8 cellular contexts compared by ENCODE assay signal in genomic region chr11:8683115-8683807, GRCh38.
DNase-seq lines count a peak whose midpoint lies in the region; ATAC-seq and TF ChIP-seq lines count a peak whose summit lies in the region.

No MANE protein-coding gene starts in this region.

- no peaks in the 10 kb centered on the region for H3K27me3 ChIP-seq in neuron (ENCODE audit: insufficient read depth, low read length)

- H3K4me3 ChIP-seq in neuron (ENCODE audit: low read length), result peak overlapping the region; percentile 67

- H3K4me1 ChIP-seq in neuron (ENCODE audit: insufficient read depth, low read length), result peaks cover 28% of the 10 kb centered on the region

- ATAC-seq in activated CD4-positive, CD25-positive, alpha-beta regulatory T cell treated with anti-CD3 and anti-CD28 coated beads, Interleukin-2, amount 50 U/mL, for 24 hours, result peak; percentile 3 to 4
- ATAC-seq in HG02885 (IDR thresholded peaks at IDR 0.05; ENCODE audit: poor library complexity, unreplicated experiment), result no peak
- ATAC-seq in GM18873 (IDR thresholded peaks at IDR 0.05; ENCODE audit: low FRiP score, unreplicated experiment), result no peak

- no peak for TF ChIP-seq POLR2A in erythroblast (IDR thresholded peaks at IDR 0.05; ENCODE audit: low read length)

- H2AFZ ChIP-seq in neuron (ENCODE audit: low read depth, low read length), result peak overlapping the region; percentile 27

- H3K9me3 ChIP-seq in neuron (ENCODE audit: low read length), result no peaks in the 10 kb centered on the region

- DNase-seq in activated CD4-positive, CD25-positive, alpha-beta regulatory T cell treated with anti-CD3 and anti-CD28 coated beads, Interleukin-2, amount 50 U/mL, for 72 hours, result no peak
- peak; percentile 28 for DNase-seq in SW480 (ENCODE audit: low spot score)
- DNase-seq in erythroblast (lab: John Stamatoyannopoulos, UW), result peak; percentile 59 to 73
- no peak for DNase-seq in medulla oblongata (ENCODE audit: extremely low spot score)

- H3K36me3 ChIP-seq in neuron (ENCODE audit: insufficient read depth, low read length), result peaks cover 35% of the 10 kb centered on the region

Comparison
In these comparisons a context has a peak if more than half of its experiments do, and no peak if none do; other contexts are left out.
1. ATAC-seq: peak in activated CD4-positive, CD25-positive, alpha-beta regulatory T cell treated with anti-CD3 and anti-CD28 coated beads, Interleukin-2, amount 50 U/mL, for 24 hours (2 of 2); none in HG02885 (single experiment) and GM18873 (single experiment).
2. DNase-seq: peak in SW480 (single experiment) and erythroblast (2 of 2); none in activated CD4-positive, CD25-positive, alpha-beta regulatory T cell treated with anti-CD3 and anti-CD28 coated beads, Interleukin-2, amount 50 U/mL, for 72 hours (single experiment) and medulla oblongata (single experiment).